Comparison of ENCODE assay signal across 8 cellular contexts in the genomic region with DNA sequence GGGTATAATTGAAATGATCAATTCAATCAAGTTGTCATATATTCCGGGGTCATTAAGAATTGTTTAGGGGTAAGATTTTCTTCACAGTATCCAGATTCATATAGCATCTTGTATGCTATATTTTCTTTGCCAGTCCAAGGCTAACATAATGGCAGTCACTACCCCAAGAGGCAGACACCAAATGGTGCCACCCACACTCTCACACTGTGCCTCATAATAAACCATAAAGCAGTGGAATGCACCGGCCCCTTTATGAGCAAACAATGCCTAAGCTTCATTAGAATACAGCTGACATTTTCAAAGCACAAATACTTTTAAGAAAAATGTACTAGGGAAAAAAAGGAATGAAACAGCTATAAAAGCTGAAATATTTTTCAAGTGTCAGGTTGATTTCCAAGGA.
DNase-seq lines count a peak whose midpoint lies in the region; ATAC-seq, FAIRE-seq and TF ChIP-seq lines count a peak whose summit lies in the region.

No MANE protein-coding gene starts in this region.

- H3K36me3 Mint-ChIP-seq in stimulated activated naive B cell treated with anti-CD40 and anti-IgM and Interleukin-4, amounts not matched to agents 10 μg/mL and 1 μg/mL and 100 μg/mL, for 72 hours, result peaks cover 0 to 4% of the 10 kb centered on the region in 2 donors

- peak overlapping the region; percentile 28 for H3K27ac Mint-ChIP-seq in stimulated activated naive B cell treated with anti-CD40 and anti-IgM and Interleukin-4, amounts not matched to agents 10 μg/mL and 1 μg/mL and 100 μg/mL, for 72 hours

- peaks cover 0 to 3% of the 10 kb centered on the region in 2 donors for H3K9me3 Mint-ChIP-seq in stimulated activated naive B cell treated with anti-CD40 and anti-IgM and Interleukin-4, amounts not matched to agents 10 μg/mL and 1 μg/mL and 100 μg/mL, for 72 hours

- TF ChIP-seq CTCF in astrocyte of the spinal cord (IDR thresholded peaks at IDR 0.05; ENCODE audit: low read depth, low read length), result no peak

- no peak for FAIRE-seq in frontal cortex (lab: Jason Lieb, UNC)

- peak; percentile 4 for DNase-seq in activated naive CD4-positive, alpha-beta T cell treated with Interleukin-2 at 50 U/mL for 16 hours
- no peak for DNase-seq in activated naive CD4-positive, alpha-beta T cell (lab: John Stamatoyannopoulos, UW)
- DNase-seq in NCI-H748 treated with DMSO at 0.1 percent for 48 hours (lab: John Stamatoyannopoulos, UW) (peak; percentile 6), astrocyte of the spinal cord (ENCODE audit: low read depth, low spot score) (no peak), left kidney (ENCODE audit: low read depth, low spot score) (peak; percentile 69), frontal cortex (ENCODE audit: low spot score in 2 of 2) (no peak)
- peak; percentile 16 for DNase-seq in stimulated activated naive B cell treated with anti-CD40 and anti-IgM and Interleukin-4, amounts not matched to agents 10 μg/mL and 1 μg/mL and 100 μg/mL, for 72 hours

- in situ Hi-C loops in astrocyte of the spinal cord (cut with HindIII; ENCODE audit: low sequenced_read_pairs), result no loop called here

- peak overlapping the region; percentile 81 to 87 for H3K4me3 Mint-ChIP-seq in stimulated activated naive B cell treated with anti-CD40 and anti-IgM and Interleukin-4, amounts not matched to agents 10 μg/mL and 1 μg/mL and 100 μg/mL, for 72 hours

- H3K4me3 ChIP-seq in astrocyte of the spinal cord (ENCODE audit: low read depth, low read length), result peak overlapping the region; percentile 65

- no peaks in the 10 kb centered on the region for H3K27me3 Mint-ChIP-seq in stimulated activated naive B cell treated with anti-CD40 and anti-IgM and Interleukin-4, amounts not matched to agents 10 μg/mL and 1 μg/mL and 100 μg/mL, for 72 hours

- peak; percentile 65 for ATAC-seq in HG02798 (IDR thresholded peaks at IDR 0.05; ENCODE audit: poor library complexity, unreplicated experiment)
- ATAC-seq in stimulated activated naive B cell treated with anti-CD40 and anti-IgM and Interleukin-4, amounts not matched to agents 10 μg/mL and 1 μg/mL and 100 μg/mL, for 72 hours (replicated peaks), result peak; percentile 86 to 91

- peaks cover 6 to 24% of the 10 kb centered on the region in 2 donors for H3K4me1 Mint-ChIP-seq in stimulated activated naive B cell treated with anti-CD40 and anti-IgM and Interleukin-4, amounts not matched to agents 10 μg/mL and 1 μg/mL and 100 μg/mL, for 72 hours

Comparison
In these comparisons a context has a peak if more than half of its experiments do, and no peak if none do; other contexts are left out.
1. DNase-seq: peak in activated naive CD4-positive, alpha-beta T cell treated with Interleukin-2 at 50 U/mL for 16 hours (single experiment), NCI-H748 treated with DMSO at 0.1 percent for 48 hours (single experiment), left kidney (single experiment) and stimulated activated naive B cell treated with anti-CD40 and anti-IgM and Interleukin-4, amounts not matched to agents 10 μg/mL and 1 μg/mL and 100 μg/mL, for 72 hours (single experiment); none in activated naive CD4-positive, alpha-beta T cell (0 of 4), astrocyte of the spinal cord (single experiment) and frontal cortex (0 of 2).